In the genomic region with DNA sequence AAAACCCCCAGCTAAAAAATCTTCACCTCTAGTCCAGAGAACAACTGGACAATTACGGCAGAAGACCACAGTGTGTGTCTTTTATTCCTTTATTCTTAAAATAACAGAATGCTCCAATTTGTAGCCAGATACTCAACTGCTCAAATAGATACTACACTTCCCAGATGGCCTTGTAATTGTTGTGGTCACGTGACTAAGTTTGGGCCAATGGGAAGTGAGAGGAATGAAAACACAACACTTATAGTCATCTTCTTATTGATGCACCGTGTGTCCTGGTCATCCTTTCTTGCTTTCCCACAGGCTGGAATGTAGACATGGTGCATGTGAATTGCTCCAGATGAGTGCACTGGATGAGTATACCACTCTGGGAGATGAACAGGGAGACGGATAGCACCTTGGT, we compare ENCODE assay signal across 2 cellular contexts.
TF ChIP-seq lines count a peak whose summit lies in the region.

No MANE protein-coding gene starts in this region.

TF ChIP-seq in GM23338, 12 proteins besides CTCF, POLR2A, EP300 and RAD21 (continues in another document):
- TF ChIP-seq JUNB (IDR thresholded peaks at IDR 0.05; ENCODE audit: unreplicated experiment) (no peak), EZH2 (IDR thresholded peaks at IDR 0.05; ENCODE audit: low read depth, unreplicated experiment) (no peak), POLR2AphosphoS5 (IDR thresholded peaks at IDR 0.05; ENCODE audit: low read depth) (no peak), EZH2phosphoT487 (IDR thresholded peaks at IDR 0.05; ENCODE audit: unreplicated experiment) (no peak), CREB1 (CRISPR knock-in tag; IDR thresholded peaks at IDR 0.05; ENCODE audit: low read depth) (no peak), NANOG (IDR thresholded peaks at IDR 0.05; ENCODE audit: borderline replicate concordance) (no peak), ZNF331 (CRISPR knock-in tag; IDR thresholded peaks at IDR 0.05; ENCODE audit: low read depth) (no peak)
- TF ChIP-seq, protein P1, sequence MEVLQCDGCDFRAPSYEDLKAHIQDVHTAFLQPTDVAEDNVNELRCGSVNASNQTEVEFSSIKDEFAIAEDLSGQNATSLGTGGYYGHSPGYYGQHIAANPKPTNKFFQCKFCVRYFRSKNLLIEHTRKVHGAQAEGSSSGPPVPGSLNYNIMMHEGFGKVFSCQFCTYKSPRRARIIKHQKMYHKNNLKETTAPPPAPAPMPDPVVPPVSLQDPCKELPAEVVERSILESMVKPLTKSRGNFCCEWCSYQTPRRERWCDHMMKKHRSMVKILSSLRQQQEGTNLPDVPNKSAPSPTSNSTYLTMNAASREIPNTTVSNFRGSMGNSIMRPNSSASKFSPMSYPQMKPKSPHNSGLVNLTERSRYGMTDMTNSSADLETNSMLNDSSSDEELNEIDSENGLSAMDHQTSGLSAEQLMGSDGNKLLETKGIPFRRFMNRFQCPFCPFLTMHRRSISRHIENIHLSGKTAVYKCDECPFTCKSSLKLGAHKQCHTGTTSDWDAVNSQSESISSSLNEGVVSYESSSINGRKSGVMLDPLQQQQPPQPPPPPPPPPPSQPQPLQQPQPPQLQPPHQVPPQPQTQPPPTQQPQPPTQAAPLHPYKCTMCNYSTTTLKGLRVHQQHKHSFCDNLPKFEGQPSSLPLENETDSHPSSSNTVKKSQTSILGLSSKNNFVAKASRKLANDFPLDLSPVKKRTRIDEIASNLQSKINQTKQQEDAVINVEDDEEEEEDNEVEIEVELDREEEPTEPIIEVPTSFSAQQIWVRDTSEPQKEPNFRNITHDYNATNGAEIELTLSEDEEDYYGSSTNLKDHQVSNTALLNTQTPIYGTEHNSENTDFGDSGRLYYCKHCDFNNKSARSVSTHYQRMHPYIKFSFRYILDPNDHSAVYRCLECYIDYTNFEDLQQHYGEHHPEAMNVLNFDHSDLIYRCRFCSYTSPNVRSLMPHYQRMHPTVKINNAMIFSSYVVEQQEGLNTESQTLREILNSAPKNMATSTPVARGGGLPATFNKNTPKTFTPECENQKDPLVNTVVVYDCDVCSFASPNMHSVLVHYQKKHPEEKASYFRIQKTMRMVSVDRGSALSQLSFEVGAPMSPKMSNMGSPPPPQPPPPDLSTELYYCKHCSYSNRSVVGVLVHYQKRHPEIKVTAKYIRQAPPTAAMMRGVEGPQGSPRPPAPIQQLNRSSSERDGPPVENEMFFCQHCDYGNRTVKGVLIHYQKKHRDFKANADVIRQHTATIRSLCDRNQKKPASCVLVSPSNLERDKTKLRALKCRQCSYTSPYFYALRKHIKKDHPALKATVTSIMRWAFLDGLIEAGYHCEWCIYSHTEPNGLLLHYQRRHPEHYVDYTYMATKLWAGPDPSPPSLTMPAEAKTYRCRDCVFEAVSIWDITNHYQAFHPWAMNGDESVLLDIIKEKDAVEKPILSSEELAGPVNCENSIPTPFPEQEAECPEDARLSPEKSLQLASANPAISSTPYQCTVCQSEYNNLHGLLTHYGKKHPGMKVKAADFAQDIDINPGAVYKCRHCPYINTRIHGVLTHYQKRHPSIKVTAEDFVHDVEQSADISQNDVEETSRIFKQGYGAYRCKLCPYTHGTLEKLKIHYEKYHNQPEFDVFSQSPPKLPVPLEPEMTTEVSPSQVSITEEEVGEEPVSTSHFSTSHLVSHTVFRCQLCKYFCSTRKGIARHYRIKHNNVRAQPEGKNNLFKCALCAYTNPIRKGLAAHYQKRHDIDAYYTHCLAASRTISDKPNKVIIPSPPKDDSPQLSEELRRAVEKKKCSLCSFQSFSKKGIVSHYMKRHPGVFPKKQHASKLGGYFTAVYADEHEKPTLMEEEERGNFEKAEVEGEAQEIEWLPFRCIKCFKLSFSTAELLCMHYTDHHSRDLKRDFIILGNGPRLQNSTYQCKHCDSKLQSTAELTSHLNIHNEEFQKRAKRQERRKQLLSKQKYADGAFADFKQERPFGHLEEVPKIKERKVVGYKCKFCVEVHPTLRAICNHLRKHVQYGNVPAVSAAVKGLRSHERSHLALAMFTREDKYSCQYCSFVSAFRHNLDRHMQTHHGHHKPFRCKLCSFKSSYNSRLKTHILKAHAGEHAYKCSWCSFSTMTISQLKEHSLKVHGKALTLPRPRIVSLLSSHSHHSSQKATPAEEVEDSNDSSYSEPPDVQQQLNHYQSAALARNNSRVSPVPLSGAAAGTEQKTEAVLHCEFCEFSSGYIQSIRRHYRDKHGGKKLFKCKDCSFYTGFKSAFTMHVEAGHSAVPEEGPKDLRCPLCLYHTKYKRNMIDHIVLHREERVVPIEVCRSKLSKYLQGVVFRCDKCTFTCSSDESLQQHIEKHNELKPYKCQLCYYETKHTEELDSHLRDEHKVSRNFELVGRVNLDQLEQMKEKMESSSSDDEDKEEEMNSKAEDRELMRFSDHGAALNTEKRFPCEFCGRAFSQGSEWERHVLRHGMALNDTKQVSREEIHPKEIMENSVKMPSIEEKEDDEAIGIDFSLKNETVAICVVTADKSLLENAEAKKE (CRISPR knock-in tag; IDR thresholded peaks at IDR 0.05), result no peak
- TF ChIP-seq, protein P2, sequence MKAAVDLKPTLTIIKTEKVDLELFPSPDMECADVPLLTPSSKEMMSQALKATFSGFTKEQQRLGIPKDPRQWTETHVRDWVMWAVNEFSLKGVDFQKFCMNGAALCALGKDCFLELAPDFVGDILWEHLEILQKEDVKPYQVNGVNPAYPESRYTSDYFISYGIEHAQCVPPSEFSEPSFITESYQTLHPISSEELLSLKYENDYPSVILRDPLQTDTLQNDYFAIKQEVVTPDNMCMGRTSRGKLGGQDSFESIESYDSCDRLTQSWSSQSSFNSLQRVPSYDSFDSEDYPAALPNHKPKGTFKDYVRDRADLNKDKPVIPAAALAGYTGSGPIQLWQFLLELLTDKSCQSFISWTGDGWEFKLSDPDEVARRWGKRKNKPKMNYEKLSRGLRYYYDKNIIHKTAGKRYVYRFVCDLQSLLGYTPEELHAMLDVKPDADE (IDR thresholded peaks at IDR 0.05), result no peak
- TF ChIP-seq, protein P3, sequence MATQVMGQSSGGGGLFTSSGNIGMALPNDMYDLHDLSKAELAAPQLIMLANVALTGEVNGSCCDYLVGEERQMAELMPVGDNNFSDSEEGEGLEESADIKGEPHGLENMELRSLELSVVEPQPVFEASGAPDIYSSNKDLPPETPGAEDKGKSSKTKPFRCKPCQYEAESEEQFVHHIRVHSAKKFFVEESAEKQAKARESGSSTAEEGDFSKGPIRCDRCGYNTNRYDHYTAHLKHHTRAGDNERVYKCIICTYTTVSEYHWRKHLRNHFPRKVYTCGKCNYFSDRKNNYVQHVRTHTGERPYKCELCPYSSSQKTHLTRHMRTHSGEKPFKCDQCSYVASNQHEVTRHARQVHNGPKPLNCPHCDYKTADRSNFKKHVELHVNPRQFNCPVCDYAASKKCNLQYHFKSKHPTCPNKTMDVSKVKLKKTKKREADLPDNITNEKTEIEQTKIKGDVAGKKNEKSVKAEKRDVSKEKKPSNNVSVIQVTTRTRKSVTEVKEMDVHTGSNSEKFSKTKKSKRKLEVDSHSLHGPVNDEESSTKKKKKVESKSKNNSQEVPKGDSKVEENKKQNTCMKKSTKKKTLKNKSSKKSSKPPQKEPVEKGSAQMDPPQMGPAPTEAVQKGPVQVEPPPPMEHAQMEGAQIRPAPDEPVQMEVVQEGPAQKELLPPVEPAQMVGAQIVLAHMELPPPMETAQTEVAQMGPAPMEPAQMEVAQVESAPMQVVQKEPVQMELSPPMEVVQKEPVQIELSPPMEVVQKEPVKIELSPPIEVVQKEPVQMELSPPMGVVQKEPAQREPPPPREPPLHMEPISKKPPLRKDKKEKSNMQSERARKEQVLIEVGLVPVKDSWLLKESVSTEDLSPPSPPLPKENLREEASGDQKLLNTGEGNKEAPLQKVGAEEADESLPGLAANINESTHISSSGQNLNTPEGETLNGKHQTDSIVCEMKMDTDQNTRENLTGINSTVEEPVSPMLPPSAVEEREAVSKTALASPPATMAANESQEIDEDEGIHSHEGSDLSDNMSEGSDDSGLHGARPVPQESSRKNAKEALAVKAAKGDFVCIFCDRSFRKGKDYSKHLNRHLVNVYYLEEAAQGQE (IDR thresholded peaks at IDR 0.05; ENCODE audit: unreplicated experiment), result no peak

TF ChIP-seq in K562, 482 proteins besides CTCF, POLR2A, EP300 and RAD21 (continues in another document):
- TF ChIP-seq SIX5 (IDR thresholded peaks at IDR 0.05; ENCODE audit: borderline replicate concordance in 1 of 2, insufficient read depth in 1 of 2, low read depth in 1 of 2, low read length in 2 of 2) (peak in 1 of 2 experiments; percentile 40; a peak in 1 of 4 replicates), TOE1 (IDR thresholded peaks at IDR 0.05; ENCODE audit: borderline replicate concordance) (peak; percentile 97), TOE1 (CRISPR knock-in tag; IDR thresholded peaks at IDR 0.05; ENCODE audit: borderline replicate concordance, low read depth) (no peak), RBM25 (IDR thresholded peaks at IDR 0.05; ENCODE audit: low read depth, low read length, severe bottlenecking) (peak; percentile 58), FOXK2 (conservative IDR thresholded peaks at IDR 0.05 in 1 of 2, IDR thresholded peaks at IDR 0.05 in 1 of 2; ENCODE audit: low read depth in 2 of 2) (no peak), WHSC1 (IDR thresholded peaks at IDR 0.05; ENCODE audit: low read length) (no peak), HCFC1 (IDR thresholded peaks at IDR 0.05; ENCODE audit: low read depth, low read length) (peak; percentile 68), MCM5 (IDR thresholded peaks at IDR 0.05; ENCODE audit: low read depth) (no peak), ZNF143 (CRISPR knock-in tag; IDR thresholded peaks at IDR 0.05) (0 out of 2 replicates have a peak, but pooled peaks have one; percentile 21), RAD51 (IDR thresholded peaks at IDR 0.05; ENCODE audit: borderline replicate concordance, low read depth) (peak; percentile 98), SUPT5H (IDR thresholded peaks at IDR 0.05) (no peak), NFYB (IDR thresholded peaks at IDR 0.05; ENCODE audit: extremely low read depth, insufficient read length) (peak; percentile 93), ZFP1 (CRISPR knock-in tag; IDR thresholded peaks at IDR 0.05) (no peak)
- TF ChIP-seq, protein P4, sequence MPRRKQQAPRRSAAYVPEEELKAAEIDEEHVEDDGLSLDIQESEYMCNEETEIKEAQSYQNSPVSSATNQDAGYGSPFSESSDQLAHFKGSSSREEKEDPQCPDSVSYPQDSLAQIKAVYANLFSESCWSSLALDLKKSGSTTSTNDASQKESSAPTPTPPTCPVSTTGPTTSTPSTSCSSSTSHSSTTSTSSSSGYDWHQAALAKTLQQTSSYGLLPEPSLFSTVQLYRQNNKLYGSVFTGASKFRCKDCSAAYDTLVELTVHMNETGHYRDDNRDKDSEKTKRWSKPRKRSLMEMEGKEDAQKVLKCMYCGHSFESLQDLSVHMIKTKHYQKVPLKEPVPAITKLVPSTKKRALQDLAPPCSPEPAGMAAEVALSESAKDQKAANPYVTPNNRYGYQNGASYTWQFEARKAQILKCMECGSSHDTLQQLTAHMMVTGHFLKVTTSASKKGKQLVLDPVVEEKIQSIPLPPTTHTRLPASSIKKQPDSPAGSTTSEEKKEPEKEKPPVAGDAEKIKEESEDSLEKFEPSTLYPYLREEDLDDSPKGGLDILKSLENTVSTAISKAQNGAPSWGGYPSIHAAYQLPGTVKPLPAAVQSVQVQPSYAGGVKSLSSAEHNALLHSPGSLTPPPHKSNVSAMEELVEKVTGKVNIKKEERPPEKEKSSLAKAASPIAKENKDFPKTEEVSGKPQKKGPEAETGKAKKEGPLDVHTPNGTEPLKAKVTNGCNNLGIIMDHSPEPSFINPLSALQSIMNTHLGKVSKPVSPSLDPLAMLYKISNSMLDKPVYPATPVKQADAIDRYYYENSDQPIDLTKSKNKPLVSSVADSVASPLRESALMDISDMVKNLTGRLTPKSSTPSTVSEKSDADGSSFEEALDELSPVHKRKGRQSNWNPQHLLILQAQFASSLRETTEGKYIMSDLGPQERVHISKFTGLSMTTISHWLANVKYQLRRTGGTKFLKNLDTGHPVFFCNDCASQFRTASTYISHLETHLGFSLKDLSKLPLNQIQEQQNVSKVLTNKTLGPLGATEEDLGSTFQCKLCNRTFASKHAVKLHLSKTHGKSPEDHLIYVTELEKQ (CRISPR knock-in tag; IDR thresholded peaks at IDR 0.05), result no peak
- TF ChIP-seq, protein P5, sequence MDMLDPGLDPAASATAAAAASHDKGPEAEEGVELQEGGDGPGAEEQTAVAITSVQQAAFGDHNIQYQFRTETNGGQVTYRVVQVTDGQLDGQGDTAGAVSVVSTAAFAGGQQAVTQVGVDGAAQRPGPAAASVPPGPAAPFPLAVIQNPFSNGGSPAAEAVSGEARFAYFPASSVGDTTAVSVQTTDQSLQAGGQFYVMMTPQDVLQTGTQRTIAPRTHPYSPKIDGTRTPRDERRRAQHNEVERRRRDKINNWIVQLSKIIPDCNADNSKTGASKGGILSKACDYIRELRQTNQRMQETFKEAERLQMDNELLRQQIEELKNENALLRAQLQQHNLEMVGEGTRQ (CRISPR knock-in tag; IDR thresholded peaks at IDR 0.05), result peak; percentile 87
- TF ChIP-seq, protein P6, sequence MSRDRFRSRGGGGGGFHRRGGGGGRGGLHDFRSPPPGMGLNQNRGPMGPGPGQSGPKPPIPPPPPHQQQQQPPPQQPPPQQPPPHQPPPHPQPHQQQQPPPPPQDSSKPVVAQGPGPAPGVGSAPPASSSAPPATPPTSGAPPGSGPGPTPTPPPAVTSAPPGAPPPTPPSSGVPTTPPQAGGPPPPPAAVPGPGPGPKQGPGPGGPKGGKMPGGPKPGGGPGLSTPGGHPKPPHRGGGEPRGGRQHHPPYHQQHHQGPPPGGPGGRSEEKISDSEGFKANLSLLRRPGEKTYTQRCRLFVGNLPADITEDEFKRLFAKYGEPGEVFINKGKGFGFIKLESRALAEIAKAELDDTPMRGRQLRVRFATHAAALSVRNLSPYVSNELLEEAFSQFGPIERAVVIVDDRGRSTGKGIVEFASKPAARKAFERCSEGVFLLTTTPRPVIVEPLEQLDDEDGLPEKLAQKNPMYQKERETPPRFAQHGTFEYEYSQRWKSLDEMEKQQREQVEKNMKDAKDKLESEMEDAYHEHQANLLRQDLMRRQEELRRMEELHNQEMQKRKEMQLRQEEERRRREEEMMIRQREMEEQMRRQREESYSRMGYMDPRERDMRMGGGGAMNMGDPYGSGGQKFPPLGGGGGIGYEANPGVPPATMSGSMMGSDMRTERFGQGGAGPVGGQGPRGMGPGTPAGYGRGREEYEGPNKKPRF (IDR thresholded peaks at IDR 0.05; ENCODE audit: low read depth, low read length), result no peak
- TF ChIP-seq, protein P7, sequence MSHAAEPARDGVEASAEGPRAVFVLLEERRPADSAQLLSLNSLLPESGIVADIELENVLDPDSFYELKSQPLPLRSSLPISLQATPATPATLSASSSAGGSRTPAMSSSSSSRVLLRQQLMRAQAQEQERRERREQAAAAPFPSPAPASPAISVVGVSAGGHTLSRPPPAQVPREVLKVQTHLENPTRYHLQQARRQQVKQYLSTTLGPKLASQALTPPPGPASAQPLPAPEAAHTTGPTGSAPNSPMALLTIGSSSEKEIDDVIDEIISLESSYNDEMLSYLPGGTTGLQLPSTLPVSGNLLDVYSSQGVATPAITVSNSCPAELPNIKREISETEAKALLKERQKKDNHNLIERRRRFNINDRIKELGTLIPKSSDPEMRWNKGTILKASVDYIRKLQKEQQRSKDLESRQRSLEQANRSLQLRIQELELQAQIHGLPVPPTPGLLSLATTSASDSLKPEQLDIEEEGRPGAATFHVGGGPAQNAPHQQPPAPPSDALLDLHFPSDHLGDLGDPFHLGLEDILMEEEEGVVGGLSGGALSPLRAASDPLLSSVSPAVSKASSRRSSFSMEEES (CRISPR knock-in tag; IDR thresholded peaks at IDR 0.05), result peak; percentile 98
- TF ChIP-seq, protein P8, sequence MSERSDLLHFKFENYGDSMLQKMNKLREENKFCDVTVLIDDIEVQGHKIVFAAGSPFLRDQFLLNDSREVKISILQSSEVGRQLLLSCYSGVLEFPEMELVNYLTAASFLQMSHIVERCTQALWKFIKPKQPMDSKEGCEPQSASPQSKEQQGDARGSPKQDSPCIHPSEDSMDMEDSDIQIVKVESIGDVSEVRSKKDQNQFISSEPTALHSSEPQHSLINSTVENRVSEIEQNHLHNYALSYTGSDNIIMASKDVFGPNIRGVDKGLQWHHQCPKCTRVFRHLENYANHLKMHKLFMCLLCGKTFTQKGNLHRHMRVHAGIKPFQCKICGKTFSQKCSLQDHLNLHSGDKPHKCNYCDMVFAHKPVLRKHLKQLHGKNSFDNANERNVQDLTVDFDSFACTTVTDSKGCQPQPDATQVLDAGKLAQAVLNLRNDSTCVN (CRISPR knock-in tag; IDR thresholded peaks at IDR 0.05), result no peak
- TF ChIP-seq, protein P9, sequence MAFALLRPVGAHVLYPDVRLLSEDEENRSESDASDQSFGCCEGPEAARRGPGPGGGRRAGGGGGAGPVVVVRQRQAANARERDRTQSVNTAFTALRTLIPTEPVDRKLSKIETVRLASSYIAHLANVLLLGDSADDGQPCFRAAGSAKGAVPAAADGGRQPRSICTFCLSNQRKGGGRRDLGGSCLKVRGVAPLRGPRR (CRISPR knock-in tag; IDR thresholded peaks at IDR 0.05), result no peak
